ENCODE assay signal across 8 cellular contexts in genomic region chr2:73984203-73984921, GRCh38. TPM values are rescaled to one million over a fixed set of nuclear protein-coding genes. Genes with fewer than 3 reads are reported as not detected.
DNase-seq lines count a peak whose midpoint lies in the region; ATAC-seq, FAIRE-seq and TF ChIP-seq lines count a peak whose summit lies in the region.

Gene TET3, plus strand, starts transcription at chr2:73984910. Its CDS starts 1,494 bp downstream, at chr2:73986404.

- peak within 1 kb of the TSS; percentile 96 to 99 (median 98) for H3K27ac ChIP-seq in pancreas

- no peaks in the 10 kb centered on the region for H3K9me3 ChIP-seq in MG63
- no peaks in the 10 kb centered on the region for H3K9me3 ChIP-seq in pancreas

- no peaks in the 10 kb centered on the region for H3K27me3 Mint-ChIP-seq in activated T-helper 17 cell treated with anti-CD3 and anti-CD28 coated beads, Interleukin-2, amount 50 U/mL, for 72 hours

- peaks cover 45% of the 10 kb centered on the region for H3K4me1 Mint-ChIP-seq in activated T-helper 17 cell treated with anti-CD3 and anti-CD28 coated beads, Interleukin-2, amount 50 U/mL, for 72 hours

- peaks cover 22% of the 10 kb centered on the region for H3K36me3 ChIP-seq in MG63
- H3K36me3 ChIP-seq in pancreas = no peaks in the 10 kb centered on the region

- peaks cover 31 to 53% (median 34%) of the 10 kb centered on the region in 3 donors for H3K4me1 ChIP-seq in pancreas

- intact Hi-C loops in pancreas (cut with DNase I) = no loop called here

- FAIRE-seq in pancreas (lab: Jason Lieb, UNC) = no peak

- H3K9me3 Mint-ChIP-seq in activated T-helper 17 cell treated with anti-CD3 and anti-CD28 coated beads, Interleukin-2, amount 50 U/mL, for 72 hours = no peaks in the 10 kb centered on the region

- WGBS in pancreas, 2 donors = 0 to 1% methylated on average over 37 to 85 of the region's 85 CpGs

- H3K4me3 ChIP-seq in MG63 = peak within 1 kb of the TSS; percentile 62
- H3K4me3 ChIP-seq in pancreas = peak within 1 kb of the TSS; percentile 28 to 71 (median 56)

- peak within 1 kb of the TSS; percentile 97 for H3K4me3 Mint-ChIP-seq in activated T-helper 17 cell treated with anti-CD3 and anti-CD28 coated beads, Interleukin-2, amount 50 U/mL, for 72 hours

- peaks cover 46% of the 10 kb centered on the region for H3K36me3 Mint-ChIP-seq in activated T-helper 17 cell treated with anti-CD3 and anti-CD28 coated beads, Interleukin-2, amount 50 U/mL, for 72 hours (ENCODE audit: low read depth)

- H3K27me3 ChIP-seq in MG63 (no peaks in the 10 kb centered on the region), pancreas (no peaks in the 10 kb centered on the region)

- DNase-seq in ELF-1 (ENCODE audit: low read depth, low spot score) = peak; percentile 50
- peak; percentile 58 for DNase-seq in MG63
- DNase-seq in glomerular visceral epithelial cell (ENCODE audit: extremely low spot score) = peak; percentile 56
- peak; percentile 57 to 86 (median 66) for DNase-seq in pancreas
- DNase-seq in epidermal melanocyte (ENCODE audit: insufficient read length, low spot score) = no peak

- TF ChIP-seq CTCF in pancreas (IDR thresholded peaks at IDR 0.05) = no peak

- H3K27ac Mint-ChIP-seq in activated T-helper 17 cell treated with anti-CD3 and anti-CD28 coated beads, Interleukin-2, amount 50 U/mL, for 72 hours = peak within 1 kb of the TSS; percentile 77

- ATAC-seq in GM21447 (IDR thresholded peaks at IDR 0.05; ENCODE audit: unreplicated experiment) (peak; percentile 33), pancreas (peak; percentile 31 to 52 (median 38)), HG03025 (IDR thresholded peaks at IDR 0.05; ENCODE audit: low FRiP score, unreplicated experiment) (no peak)
- peak; percentile 25 for ATAC-seq in activated T-helper 17 cell treated with anti-CD3 and anti-CD28 coated beads, Interleukin-2, amount 50 U/mL, for 72 hours (replicated peaks)

RNA-seq across cellular contexts. Expression of gene TET3, which starts in this region (rescaled TPM):
- 1.6 and 2.1 TPM in 2 replicates for total RNA-seq in MG63 (2014; rRNA removed; shearing (Covaris generic); ENCODE audit: low replicate concordance)
- 10 to 100 TPM; 15.1 to 42.6 TPM for total RNA-seq in activated T-helper 17 cell treated with anti-CD3 and anti-CD28 coated beads, Interleukin-2, amount 50 U/mL, for 72 hours
- 1 to 10 TPM; 4.1 to 8.6 (median 4.8) TPM for total RNA-seq in pancreas
- 1 to 10 TPM; 1.5 to 4.4 TPM for polyA plus RNA-seq in pancreas
